In the genomic region with DNA sequence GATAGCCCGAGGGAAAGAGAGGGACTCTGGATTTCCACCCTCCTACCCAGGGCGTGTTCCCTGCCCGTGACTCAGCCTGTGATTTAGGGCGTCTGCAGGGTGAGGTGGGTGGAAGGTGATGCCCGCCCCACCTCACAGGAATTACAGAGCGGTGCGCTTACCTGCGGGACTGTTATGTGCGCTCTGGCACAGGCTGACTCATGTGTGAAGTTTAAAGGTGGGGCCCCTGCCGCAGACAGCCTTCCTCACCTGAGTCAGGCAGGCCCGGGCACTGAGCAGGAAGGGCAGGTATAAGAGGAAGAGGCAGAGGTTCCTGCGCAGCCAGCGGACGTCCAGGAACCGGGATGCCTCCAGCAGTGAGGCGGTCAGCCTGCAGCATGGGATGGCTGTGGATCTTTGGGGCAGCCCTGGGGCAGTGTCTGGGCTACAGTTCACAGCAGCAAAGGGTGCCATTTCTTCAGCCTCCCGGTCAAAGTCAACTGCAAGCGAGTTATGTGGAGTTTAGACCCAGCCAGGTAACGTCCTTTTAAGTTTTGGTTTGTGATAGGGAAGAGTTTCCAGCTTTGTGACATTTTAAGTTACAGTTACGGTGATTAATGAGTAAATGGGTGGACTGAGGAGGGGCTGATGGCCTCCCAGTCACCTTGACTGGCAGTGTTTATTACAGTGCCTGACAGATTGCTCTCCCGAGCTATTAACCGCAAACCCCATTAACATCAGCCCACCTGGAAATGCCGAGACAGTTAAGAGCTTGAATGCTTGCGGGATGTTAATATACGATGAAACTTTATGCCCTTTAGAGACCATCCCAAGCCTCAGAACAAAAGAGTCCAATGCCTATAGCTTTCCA, we compare ENCODE assay signal across 13 cellular contexts.
A peak's percentile ranks its signal among the peaks of the same experiment; 100 is the strongest.
DNase-seq lines count a peak whose midpoint lies in the region; ATAC-seq, FAIRE-seq and TF ChIP-seq lines count a peak whose summit lies in the region.
"Had no signal": no experiment of that assay in that cellular context is flagged by ENCODE, and none has a peak within 500 bp of the region (broad histone marks: within the 10 kb centered on the region; RNA-seq: fewer than 3 reads in every experiment).

No MANE protein-coding gene starts in this region.

- in situ Hi-C loops in GM23248 (cut with MboI): no loop called here

- peak overlapping the region; percentile 99 for H3K27ac ChIP-seq in foreskin keratinocyte
- no peak overlapping the region for H3K27ac ChIP-seq in GM23248
- H3K27ac ChIP-seq in thyroid gland: no peak overlapping the region
- H3K27ac ChIP-seq: heart left ventricle, psoas muscle had no signal

- TF ChIP-seq CTCF in foreskin keratinocyte (conservative IDR thresholded peaks at IDR 0.05) (no peak), D721Med (IDR thresholded peaks at IDR 0.05; ENCODE audit: insufficient read depth, missing control alignments) (no peak), thyroid gland (IDR thresholded peaks at IDR 0.05) (no peak)

- ATAC-seq in foreskin keratinocyte (peak; percentile 91), GM21576 (IDR thresholded peaks at IDR 0.05; ENCODE audit: unreplicated experiment) (no peak)

- no peaks in the 10 kb centered on the region for H3K79me2 ChIP-seq in GM23248 (ENCODE audit: insufficient read depth)

- H4K20me1 ChIP-seq in GM23248 (ENCODE audit: insufficient read depth): no peaks in the 10 kb centered on the region

- DNase-seq in HT-29 (ENCODE audit: low spot score) (peak; percentile 80), foreskin keratinocyte (peak; percentile 98 to 99), GM23248 (no peak), D721Med (ENCODE audit: insufficient read length, low spot score) (no peak), thyroid gland (no peak)
- peak; percentile 50 to 51 for DNase-seq in activated CD4-positive, alpha-beta T cell treated with anti-CD3 and anti-CD28 coated beads, Interleukin-2, amount 50 U/mL, for 4 hours
- peak; percentile 12 to 59 for DNase-seq in stimulated activated CD4-positive, alpha-beta T cell treated with anti-CD3 and anti-CD28 coated beads, Interleukin-4, amount 100 ng/mL, for 4 hours
- DNase-seq: GDM1, heart left ventricle, OCI-M1, psoas muscle, uterus had no signal

- H3K9me3 ChIP-seq in GM23248 (ENCODE audit: low read depth): no peaks in the 10 kb centered on the region
- H3K9me3 ChIP-seq in thyroid gland: no peaks in the 10 kb centered on the region
- H3K9me3 ChIP-seq: heart left ventricle, psoas muscle, uterus had no signal

- TF ChIP-seq POLR2A in thyroid gland (IDR thresholded peaks at IDR 0.05): no peak

- H3K9ac ChIP-seq in GM23248: no peak overlapping the region

- no peak overlapping the region for H3K4me2 ChIP-seq in GM23248 (ENCODE audit: unreplicated experiment)

- intact Hi-C loops in thyroid gland (cut with DNase I): no loop called here

- H2AFZ ChIP-seq in GM23248: no peak overlapping the region

- no peaks in the 10 kb centered on the region for H3K9me2 ChIP-seq in GM23248 (ENCODE audit: insufficient read depth)

- no peaks in the 10 kb centered on the region for H3K27me3 ChIP-seq in foreskin keratinocyte
- H3K27me3 ChIP-seq in GM23248 (replicated peaks; ENCODE audit: insufficient read depth): no peaks in the 10 kb centered on the region
- H3K27me3 ChIP-seq in thyroid gland: no peaks in the 10 kb centered on the region
- H3K27me3 ChIP-seq: heart left ventricle, uterus had no signal

- no peaks in the 10 kb centered on the region for H3K36me3 ChIP-seq in GM23248 (ENCODE audit: low read depth)
- no peaks in the 10 kb centered on the region for H3K36me3 ChIP-seq in thyroid gland
- H3K36me3 ChIP-seq: uterus had no signal

- no peak overlapping the region for H3K4me3 ChIP-seq in GM23248
- no peak overlapping the region for H3K4me3 ChIP-seq in thyroid gland (replicated peaks in 1 of 3)
- H3K4me3 ChIP-seq: heart left ventricle, psoas muscle, uterus had no signal

- FAIRE-seq in D721Med (lab: Jason Lieb, UNC): no peak

- peaks cover 20% of the 10 kb centered on the region for H3K4me1 ChIP-seq in foreskin keratinocyte
- no peaks in the 10 kb centered on the region for H3K4me1 ChIP-seq in GM23248 (ENCODE audit: insufficient read depth)
- no peaks in the 10 kb centered on the region for H3K4me1 ChIP-seq in thyroid gland
- H3K4me1 ChIP-seq: psoas muscle, uterus had no signal

- H3F3A ChIP-seq in GM23248 (ENCODE audit: insufficient read depth): no peaks in the 10 kb centered on the region

- WGBS in GM23248 (ENCODE audit: low coverage in 1 of 2, low lambda C conversion rate in 2 of 2, missing lambda C conversion rate in 2 of 2), 2 experiments: 89 to 91% methylated on average over 20 to 25 of the region's 25 CpGs
- 90 to 94% methylated on average over 25 of the region's 25 CpGs for WGBS in thyroid gland, 2 donors

Comparison
In these comparisons a context has a peak if more than half of its experiments do, and no peak if none do; other contexts are left out.
1. DNase-seq: peak in HT-29 (single experiment), activated CD4-positive, alpha-beta T cell treated with anti-CD3 and anti-CD28 coated beads, Interleukin-2, amount 50 U/mL, for 4 hours (2 of 2), foreskin keratinocyte (2 of 2) and stimulated activated CD4-positive, alpha-beta T cell treated with anti-CD3 and anti-CD28 coated beads, Interleukin-4, amount 100 ng/mL, for 4 hours (2 of 2); none in GM23248 (single experiment), D721Med (single experiment) and thyroid gland (0 of 2).